In genomic region chr12:52658196-52658595, GRCh38 we compare ENCODE assay signal across 1 cellular context.
TF ChIP-seq lines count a peak whose summit lies in the region.

No MANE protein-coding gene starts in this region.

TF ChIP-seq in K562, 482 proteins besides CTCF, POLR2A, EP300 and RAD21:
- TF ChIP-seq ZC3H11A (IDR thresholded peaks at IDR 0.05; ENCODE audit: low read depth, low read length) (no peak), ZNF197 (CRISPR knock-in tag; IDR thresholded peaks at IDR 0.05; ENCODE audit: low read depth) (peak; percentile 37; the same call in 1 of the 2 replicates)
